Comparison of ENCODE assay signal across 7 cellular contexts in genomic region chr1:100265931-100266830, GRCh38.
A peak's percentile ranks its signal among the peaks of the same experiment; 100 is the strongest.
DNase-seq lines count a peak whose midpoint lies in the region; ATAC-seq and TF ChIP-seq lines count a peak whose summit lies in the region.

Gene RTCA (plus strand): TSS chr1:100266216. CDS start chr1:100266376, 160 bp downstream.

- in situ Hi-C loops in astrocyte of the spinal cord (cut with HindIII; ENCODE audit: low sequenced_read_pairs): no loop called here

- ATAC-seq in GM18508 (IDR thresholded peaks at IDR 0.05; ENCODE audit: insufficient read depth, unreplicated experiment) (peak; percentile 88), HG03025 (IDR thresholded peaks at IDR 0.05; ENCODE audit: low FRiP score, unreplicated experiment) (peak; percentile 97)

- peak within 1 kb of the TSS; percentile 98 for H3K4me3 ChIP-seq in astrocyte of the spinal cord (ENCODE audit: low read depth, low read length)
- peak within 1 kb of the TSS; percentile 96 for H3K4me3 ChIP-seq in retinal pigment epithelial cell (ENCODE audit: low read length)

- DNase-seq in NCI-H2081 (lab: John Stamatoyannopoulos, UW) (peak; percentile 87 to 88), T1000 (lab: John Stamatoyannopoulos, UW) (peak; percentile 86), astrocyte of the spinal cord (ENCODE audit: low read depth, low spot score) (peak; percentile 94), hippocampal formation (lab: John Stamatoyannopoulos, UW) (peak; percentile 93), retinal pigment epithelial cell (ENCODE audit: low read depth) (peak; percentile 67)

- no peak for TF ChIP-seq CTCF in astrocyte of the spinal cord (IDR thresholded peaks at IDR 0.05; ENCODE audit: low read depth, low read length)
- TF ChIP-seq CTCF in retinal pigment epithelial cell (conservative IDR thresholded peaks at IDR 0.05; ENCODE audit: low read depth, low read length): no peak

Comparison
In these comparisons a context has a peak if more than half of its experiments do, and no peak if none do; other contexts are left out.
1. Peak in every context shown above with its lines: DNase-seq, ATAC-seq and H3K4me3 ChIP-seq.